ENCODE assay signal across 1 cellular context in genomic region chr3:57079221-57079831, GRCh38.
TF ChIP-seq lines count a peak whose summit lies in the region.

No MANE protein-coding gene starts in this region.

TF ChIP-seq in HepG2, 621 proteins besides CTCF, POLR2A, EP300 and RAD21 (continued from another document):
- TF ChIP-seq, protein P1, sequence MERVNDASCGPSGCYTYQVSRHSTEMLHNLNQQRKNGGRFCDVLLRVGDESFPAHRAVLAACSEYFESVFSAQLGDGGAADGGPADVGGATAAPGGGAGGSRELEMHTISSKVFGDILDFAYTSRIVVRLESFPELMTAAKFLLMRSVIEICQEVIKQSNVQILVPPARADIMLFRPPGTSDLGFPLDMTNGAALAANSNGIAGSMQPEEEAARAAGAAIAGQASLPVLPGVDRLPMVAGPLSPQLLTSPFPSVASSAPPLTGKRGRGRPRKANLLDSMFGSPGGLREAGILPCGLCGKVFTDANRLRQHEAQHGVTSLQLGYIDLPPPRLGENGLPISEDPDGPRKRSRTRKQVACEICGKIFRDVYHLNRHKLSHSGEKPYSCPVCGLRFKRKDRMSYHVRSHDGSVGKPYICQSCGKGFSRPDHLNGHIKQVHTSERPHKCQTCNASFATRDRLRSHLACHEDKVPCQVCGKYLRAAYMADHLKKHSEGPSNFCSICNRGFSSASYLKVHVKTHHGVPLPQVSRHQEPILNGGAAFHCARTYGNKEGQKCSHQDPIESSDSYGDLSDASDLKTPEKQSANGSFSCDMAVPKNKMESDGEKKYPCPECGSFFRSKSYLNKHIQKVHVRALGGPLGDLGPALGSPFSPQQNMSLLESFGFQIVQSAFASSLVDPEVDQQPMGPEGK (CRISPR knock-in tag; IDR thresholded peaks at IDR 0.05) = no peak
- TF ChIP-seq, protein P2, sequence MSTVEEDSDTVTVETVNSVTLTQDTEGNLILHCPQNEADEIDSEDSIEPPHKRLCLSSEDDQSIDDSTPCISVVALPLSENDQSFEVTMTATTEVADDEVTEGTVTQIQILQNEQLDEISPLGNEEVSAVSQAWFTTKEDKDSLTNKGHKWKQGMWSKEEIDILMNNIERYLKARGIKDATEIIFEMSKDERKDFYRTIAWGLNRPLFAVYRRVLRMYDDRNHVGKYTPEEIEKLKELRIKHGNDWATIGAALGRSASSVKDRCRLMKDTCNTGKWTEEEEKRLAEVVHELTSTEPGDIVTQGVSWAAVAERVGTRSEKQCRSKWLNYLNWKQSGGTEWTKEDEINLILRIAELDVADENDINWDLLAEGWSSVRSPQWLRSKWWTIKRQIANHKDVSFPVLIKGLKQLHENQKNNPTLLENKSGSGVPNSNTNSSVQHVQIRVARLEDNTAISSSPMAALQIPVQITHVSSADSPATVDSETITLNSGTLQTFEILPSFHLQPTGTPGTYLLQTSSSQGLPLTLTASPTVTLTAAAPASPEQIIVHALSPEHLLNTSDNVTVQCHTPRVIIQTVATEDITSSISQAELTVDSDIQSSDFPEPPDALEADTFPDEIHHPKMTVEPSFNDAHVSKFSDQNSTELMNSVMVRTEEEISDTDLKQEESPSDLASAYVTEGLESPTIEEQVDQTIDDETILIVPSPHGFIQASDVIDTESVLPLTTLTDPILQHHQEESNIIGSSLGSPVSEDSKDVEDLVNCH (CRISPR knock-in tag; IDR thresholded peaks at IDR 0.05) = no peak
- 0 out of 2 replicates have a peak, but pooled peaks have one; percentile 6 for TF ChIP-seq ZNF296 (CRISPR knock-in tag; conservative IDR thresholded peaks at IDR 0.05)
- no peak for TF ChIP-seq ZNF713 (CRISPR knock-in tag; IDR thresholded peaks at IDR 0.05)
- TF ChIP-seq, protein P3, sequence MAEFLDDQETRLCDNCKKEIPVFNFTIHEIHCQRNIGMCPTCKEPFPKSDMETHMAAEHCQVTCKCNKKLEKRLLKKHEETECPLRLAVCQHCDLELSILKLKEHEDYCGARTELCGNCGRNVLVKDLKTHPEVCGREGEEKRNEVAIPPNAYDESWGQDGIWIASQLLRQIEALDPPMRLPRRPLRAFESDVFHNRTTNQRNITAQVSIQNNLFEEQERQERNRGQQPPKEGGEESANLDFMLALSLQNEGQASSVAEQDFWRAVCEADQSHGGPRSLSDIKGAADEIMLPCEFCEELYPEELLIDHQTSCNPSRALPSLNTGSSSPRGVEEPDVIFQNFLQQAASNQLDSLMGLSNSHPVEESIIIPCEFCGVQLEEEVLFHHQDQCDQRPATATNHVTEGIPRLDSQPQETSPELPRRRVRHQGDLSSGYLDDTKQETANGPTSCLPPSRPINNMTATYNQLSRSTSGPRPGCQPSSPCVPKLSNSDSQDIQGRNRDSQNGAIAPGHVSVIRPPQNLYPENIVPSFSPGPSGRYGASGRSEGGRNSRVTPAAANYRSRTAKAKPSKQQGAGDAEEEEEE (CRISPR knock-in tag; IDR thresholded peaks at IDR 0.05; ENCODE audit: borderline replicate concordance) = no peak
- TF ChIP-seq NFRKB (IDR thresholded peaks at IDR 0.05) = no peak
- no peak for TF ChIP-seq ZNF414 (CRISPR knock-in tag; IDR thresholded peaks at IDR 0.05)
- TF ChIP-seq PHF8 (CRISPR knock-in tag; IDR thresholded peaks at IDR 0.05) = peak; percentile 33; the same call in 1 of the 2 replicates
- TF ChIP-seq ZNF577 (CRISPR knock-in tag; IDR thresholded peaks at IDR 0.05; ENCODE audit: borderline replicate concordance, low read depth) = no peak
- peak; percentile 33; the same call in 1 of the 3 replicates for TF ChIP-seq MXI1 (IDR thresholded peaks at IDR 0.05; ENCODE audit: borderline replicate concordance, low read depth, low read length)
- TF ChIP-seq, protein P4, sequence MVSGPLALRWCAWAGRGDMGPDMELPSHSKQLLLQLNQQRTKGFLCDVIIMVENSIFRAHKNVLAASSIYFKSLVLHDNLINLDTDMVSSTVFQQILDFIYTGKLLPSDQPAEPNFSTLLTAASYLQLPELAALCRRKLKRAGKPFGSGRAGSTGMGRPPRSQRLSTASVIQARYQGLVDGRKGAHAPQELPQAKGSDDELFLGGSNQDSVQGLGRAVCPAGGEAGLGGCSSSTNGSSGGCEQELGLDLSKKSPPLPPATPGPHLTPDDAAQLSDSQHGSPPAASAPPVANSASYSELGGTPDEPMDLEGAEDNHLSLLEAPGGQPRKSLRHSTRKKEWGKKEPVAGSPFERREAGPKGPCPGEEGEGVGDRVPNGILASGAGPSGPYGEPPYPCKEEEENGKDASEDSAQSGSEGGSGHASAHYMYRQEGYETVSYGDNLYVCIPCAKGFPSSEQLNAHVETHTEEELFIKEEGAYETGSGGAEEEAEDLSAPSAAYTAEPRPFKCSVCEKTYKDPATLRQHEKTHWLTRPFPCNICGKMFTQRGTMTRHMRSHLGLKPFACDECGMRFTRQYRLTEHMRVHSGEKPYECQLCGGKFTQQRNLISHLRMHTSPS (CRISPR knock-in tag; IDR thresholded peaks at IDR 0.05; ENCODE audit: low read depth) = no peak
- TF ChIP-seq ZSCAN29 (CRISPR knock-in tag; conservative IDR thresholded peaks at IDR 0.05) = no peak
- TF ChIP-seq GZF1 (CRISPR knock-in tag; IDR thresholded peaks at IDR 0.05) = no peak
- TF ChIP-seq, protein P5, sequence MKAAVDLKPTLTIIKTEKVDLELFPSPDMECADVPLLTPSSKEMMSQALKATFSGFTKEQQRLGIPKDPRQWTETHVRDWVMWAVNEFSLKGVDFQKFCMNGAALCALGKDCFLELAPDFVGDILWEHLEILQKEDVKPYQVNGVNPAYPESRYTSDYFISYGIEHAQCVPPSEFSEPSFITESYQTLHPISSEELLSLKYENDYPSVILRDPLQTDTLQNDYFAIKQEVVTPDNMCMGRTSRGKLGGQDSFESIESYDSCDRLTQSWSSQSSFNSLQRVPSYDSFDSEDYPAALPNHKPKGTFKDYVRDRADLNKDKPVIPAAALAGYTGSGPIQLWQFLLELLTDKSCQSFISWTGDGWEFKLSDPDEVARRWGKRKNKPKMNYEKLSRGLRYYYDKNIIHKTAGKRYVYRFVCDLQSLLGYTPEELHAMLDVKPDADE (CRISPR knock-in tag; IDR thresholded peaks at IDR 0.05) = no peak
- TF ChIP-seq ZBTB40 (IDR thresholded peaks at IDR 0.05) = no peak
- no peak for TF ChIP-seq ZBTB40 (CRISPR knock-in tag; IDR thresholded peaks at IDR 0.05)
- TF ChIP-seq NR1H2 (CRISPR knock-in tag; IDR thresholded peaks at IDR 0.05; ENCODE audit: borderline replicate concordance, low read depth) = no peak
- TF ChIP-seq RFX3 (CRISPR knock-in tag; IDR thresholded peaks at IDR 0.05) = no peak
- TF ChIP-seq ZNF770 (CRISPR knock-in tag; IDR thresholded peaks at IDR 0.05) = peak; percentile 28; the same call in 1 of the 2 replicates
- TF ChIP-seq ARNTL (CRISPR knock-in tag; IDR thresholded peaks at IDR 0.05) = no peak
- no peak for TF ChIP-seq ZNF672 (CRISPR knock-in tag; IDR thresholded peaks at IDR 0.05)
- TF ChIP-seq FLYWCH1 (CRISPR knock-in tag; IDR thresholded peaks at IDR 0.05) = no peak
- TF ChIP-seq SP2 (CRISPR knock-in tag; IDR thresholded peaks at IDR 0.05) = no peak; the same call in 1 of the 2 replicates
- no peak; the same call in 1 of the 2 replicates for TF ChIP-seq BORCS8-MEF2B (CRISPR knock-in tag; IDR thresholded peaks at IDR 0.05)
- no peak for TF ChIP-seq MYNN (CRISPR knock-in tag; IDR thresholded peaks at IDR 0.05; ENCODE audit: low read depth)
- TF ChIP-seq RXRA (CRISPR knock-in tag; IDR thresholded peaks at IDR 0.05) = no peak
- no peak for TF ChIP-seq ATF3 (CRISPR knock-in tag; IDR thresholded peaks at IDR 0.05)
- no peak for TF ChIP-seq ZNF12 (CRISPR knock-in tag; IDR thresholded peaks at IDR 0.05)
- TF ChIP-seq ZNF431 (CRISPR knock-in tag; IDR thresholded peaks at IDR 0.05; ENCODE audit: borderline replicate concordance, low read depth) = 0 out of 2 replicates have a peak, but pooled peaks have one; percentile 40
- TF ChIP-seq SPEN (CRISPR knock-in tag; IDR thresholded peaks at IDR 0.05; ENCODE audit: low read depth) = no peak
